ENCODE assay signal across 8 cellular contexts in the genomic region with DNA sequence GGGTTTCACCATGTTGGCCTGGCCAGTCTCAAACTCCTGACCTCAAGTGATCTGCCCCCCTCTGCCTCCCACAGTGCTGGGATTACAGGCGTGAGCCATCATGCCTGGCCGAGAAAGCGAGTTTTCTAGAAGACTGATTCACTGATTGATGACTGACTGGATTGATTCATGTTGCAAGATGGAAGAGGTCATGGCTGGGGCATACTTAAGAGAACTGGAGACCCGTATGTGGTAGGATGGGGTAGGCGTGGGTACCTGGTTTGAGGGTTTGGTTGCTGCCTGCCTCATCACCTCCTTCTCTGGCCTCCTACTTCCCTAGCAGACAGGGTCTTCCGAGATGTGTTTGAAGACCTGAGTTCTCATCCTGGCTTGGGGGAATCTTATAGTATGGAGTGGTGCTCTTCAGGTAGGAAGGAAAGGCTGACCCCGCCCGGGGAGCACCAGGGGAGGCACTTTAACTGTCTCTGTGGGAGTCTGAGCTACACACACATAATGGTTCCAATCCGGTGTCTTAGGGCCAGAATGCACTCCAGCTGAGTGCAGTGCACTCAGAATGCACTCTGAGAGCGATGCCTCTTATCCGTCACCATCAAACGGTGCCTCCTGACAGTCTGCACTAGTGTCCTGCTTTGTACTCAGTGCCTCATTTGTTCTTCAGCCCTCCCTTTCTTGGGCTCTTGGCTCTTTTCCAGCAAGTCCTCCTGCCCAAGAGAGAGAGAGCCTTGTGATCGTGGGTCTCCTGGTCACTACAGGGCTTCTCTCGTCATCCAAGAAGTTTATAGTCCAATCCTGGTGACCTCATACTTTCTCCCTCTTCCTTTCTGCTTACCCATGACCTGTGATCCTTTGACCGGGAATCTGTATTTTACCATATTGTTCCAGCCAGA. TPM values are rescaled to one million over a fixed set of nuclear protein-coding genes. Genes with fewer than 3 reads are reported as not detected.
DNase-seq lines count a peak whose midpoint lies in the region; ATAC-seq and TF ChIP-seq lines count a peak whose summit lies in the region.

No MANE protein-coding gene starts in this region.

- CTCF ChIA-PET in HEK293T (lab: Yijun Ruan, JAX): no interaction called here

- H3K27ac Mint-ChIP-seq in T-helper 2 cell treated with Interferon-gamma antibody and Interleukin-4, amounts not matched to agents 5 μg/mL and 100 μg/mL, for 36 hours: peak overlapping the region; percentile 80

- H3K9me3 ChIP-seq in gastroesophageal sphincter: no peaks in the 10 kb centered on the region

- POLR2A ChIA-PET in HEK293T (lab: Yijun Ruan, JAX): interaction anchor here (1.2 kb wide), 1 partner anchor 20 kb away, joined by 3 read pairs; a partner anchor contains a TSS

- H3K27ac ChIP-seq in gastroesophageal sphincter: peak overlapping the region in 3 of 4 donors; percentile 1 to 81 (median 53)
- no peak overlapping the region for H3K27ac ChIP-seq in rectal smooth muscle tissue (ENCODE audit: low read depth, low read length)

- TF ChIP-seq CTCF in gastroesophageal sphincter (IDR thresholded peaks at IDR 0.05): no peak

- H3K9me3 Mint-ChIP-seq in T-helper 2 cell treated with Interferon-gamma antibody and Interleukin-4, amounts not matched to agents 5 μg/mL and 100 μg/mL, for 36 hours: no peaks in the 10 kb centered on the region

- peaks cover 48% of the 10 kb centered on the region for H3K4me1 Mint-ChIP-seq in T-helper 2 cell treated with Interferon-gamma antibody and Interleukin-4, amounts not matched to agents 5 μg/mL and 100 μg/mL, for 36 hours (ENCODE audit: low read depth)

- no peak for TF ChIP-seq EP300 in gastroesophageal sphincter (IDR thresholded peaks at IDR 0.05)

- H3K9ac ChIP-seq in rectal smooth muscle tissue (ENCODE audit: low read length): no peak overlapping the region

- H3K27me3 ChIP-seq in gastroesophageal sphincter (no peaks in the 10 kb centered on the region), rectal smooth muscle tissue (ENCODE audit: control insufficient read depth, insufficient read depth, low read length) (no peaks in the 10 kb centered on the region)

- H3K36me3 ChIP-seq in gastroesophageal sphincter: peaks cover 0 to 17% of the 10 kb centered on the region in 2 donors
- peaks cover 13% of the 10 kb centered on the region for H3K36me3 ChIP-seq in rectal smooth muscle tissue (ENCODE audit: control insufficient read depth, insufficient read depth, low read length)

- ATAC-seq in gastroesophageal sphincter (no peak), HG02852 (IDR thresholded peaks at IDR 0.05; ENCODE audit: unreplicated experiment) (no peak)

- 43 to 61% methylated on average over 5 to 9 of the region's 15 CpGs for WGBS in gastroesophageal sphincter (ENCODE audit: low coverage in 1 of 2), 2 donors

- DNase-seq in HEK293T (ENCODE audit: extremely low spot score) (peak; percentile 25), T1000 (lab: John Stamatoyannopoulos, UW) (no peak), NCI-H1092 treated with DMSO at 0.1 percent for 48 hours (lab: John Stamatoyannopoulos, UW) (no peak), NK-92 (lab: John Stamatoyannopoulos, UW; ENCODE audit: unreplicated experiment) (no peak)
- no peak for DNase-seq in T-helper 2 cell treated with Interferon-gamma antibody and Interleukin-4, amounts not matched to agents 5 μg/mL and 100 μg/mL, for 36 hours (ENCODE audit: low spot score)

- TF ChIP-seq POLR2A in gastroesophageal sphincter (IDR thresholded peaks at IDR 0.05): no peak

- H3K4me1 ChIP-seq in gastroesophageal sphincter (peaks cover 4 to 92% (median 34%) of the 10 kb centered on the region in 3 donors), rectal smooth muscle tissue (ENCODE audit: control insufficient read depth, insufficient read depth, low read length) (peaks cover 49% of the 10 kb centered on the region)

- H3K27me3 Mint-ChIP-seq in T-helper 2 cell treated with Interferon-gamma antibody and Interleukin-4, amounts not matched to agents 5 μg/mL and 100 μg/mL, for 36 hours (ENCODE audit: low read depth): peaks cover 6% of the 10 kb centered on the region

- H3K4me3 ChIP-seq in gastroesophageal sphincter: no peak overlapping the region
- H3K4me3 ChIP-seq in rectal smooth muscle tissue (ENCODE audit: low read length): peak overlapping the region; percentile 28

- H3K4me3 Mint-ChIP-seq in T-helper 2 cell treated with Interferon-gamma antibody and Interleukin-4, amounts not matched to agents 5 μg/mL and 100 μg/mL, for 36 hours: peak overlapping the region; percentile 65

- peaks cover 19% of the 10 kb centered on the region for H3K36me3 Mint-ChIP-seq in T-helper 2 cell treated with Interferon-gamma antibody and Interleukin-4, amounts not matched to agents 5 μg/mL and 100 μg/mL, for 36 hours (ENCODE audit: low read depth)

TF ChIP-seq in HEK293T, 16 proteins besides CTCF, POLR2A, EP300 and RAD21:
- TF ChIP-seq BHLHE40 (IDR thresholded peaks at IDR 0.05; ENCODE audit: borderline replicate concordance): no peak
- no peak for TF ChIP-seq L3MBTL2 (conservative IDR thresholded peaks at IDR 0.05)
- TF ChIP-seq, protein P1, sequence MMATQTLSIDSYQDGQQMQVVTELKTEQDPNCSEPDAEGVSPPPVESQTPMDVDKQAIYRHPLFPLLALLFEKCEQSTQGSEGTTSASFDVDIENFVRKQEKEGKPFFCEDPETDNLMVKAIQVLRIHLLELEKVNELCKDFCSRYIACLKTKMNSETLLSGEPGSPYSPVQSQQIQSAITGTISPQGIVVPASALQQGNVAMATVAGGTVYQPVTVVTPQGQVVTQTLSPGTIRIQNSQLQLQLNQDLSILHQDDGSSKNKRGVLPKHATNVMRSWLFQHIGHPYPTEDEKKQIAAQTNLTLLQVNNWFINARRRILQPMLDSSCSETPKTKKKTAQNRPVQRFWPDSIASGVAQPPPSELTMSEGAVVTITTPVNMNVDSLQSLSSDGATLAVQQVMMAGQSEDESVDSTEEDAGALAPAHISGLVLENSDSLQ (IDR thresholded peaks at IDR 0.05): peak; percentile 54

RNA-seq across cellular contexts. Expression of a gene that starts 19.7 kb away (rescaled TPM):
- 10 to 100 TPM; 44.2 to 79.4 (median 57.7) TPM for total RNA-seq in gastroesophageal sphincter
